Comparison of ENCODE assay signal across 1 cellular context in the genomic region with DNA sequence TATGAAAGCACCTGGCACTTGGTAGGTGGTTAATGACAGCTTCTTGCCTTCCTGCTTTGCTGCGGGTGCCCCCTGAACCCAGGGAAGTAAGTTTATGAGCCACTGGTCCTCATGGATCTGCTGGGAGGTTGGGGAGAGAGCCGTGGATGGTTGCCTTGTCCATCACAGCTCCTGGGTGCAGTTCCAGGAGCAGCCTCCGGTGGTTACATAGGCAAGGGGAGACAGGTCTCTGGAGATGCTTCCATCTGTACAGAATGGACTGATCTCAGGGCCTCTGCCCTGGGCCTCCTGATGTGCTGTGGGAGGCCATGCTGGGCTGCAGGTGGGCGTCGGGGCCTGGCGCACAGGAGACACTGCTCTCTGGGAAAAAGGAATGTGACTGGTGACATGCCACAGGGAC.
TF ChIP-seq lines count a peak whose summit lies in the region.

No MANE protein-coding gene starts in this region.

TF ChIP-seq in A549, 52 proteins besides CTCF, POLR2A, EP300 and RAD21:
- TF ChIP-seq, protein P1, sequence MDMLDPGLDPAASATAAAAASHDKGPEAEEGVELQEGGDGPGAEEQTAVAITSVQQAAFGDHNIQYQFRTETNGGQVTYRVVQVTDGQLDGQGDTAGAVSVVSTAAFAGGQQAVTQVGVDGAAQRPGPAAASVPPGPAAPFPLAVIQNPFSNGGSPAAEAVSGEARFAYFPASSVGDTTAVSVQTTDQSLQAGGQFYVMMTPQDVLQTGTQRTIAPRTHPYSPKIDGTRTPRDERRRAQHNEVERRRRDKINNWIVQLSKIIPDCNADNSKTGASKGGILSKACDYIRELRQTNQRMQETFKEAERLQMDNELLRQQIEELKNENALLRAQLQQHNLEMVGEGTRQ (IDR thresholded peaks at IDR 0.05): no peak
- TF ChIP-seq, protein P2, sequence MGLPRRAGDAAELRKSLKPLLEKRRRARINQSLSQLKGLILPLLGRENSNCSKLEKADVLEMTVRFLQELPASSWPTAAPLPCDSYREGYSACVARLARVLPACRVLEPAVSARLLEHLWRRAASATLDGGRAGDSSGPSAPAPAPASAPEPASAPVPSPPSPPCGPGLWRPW (IDR thresholded peaks at IDR 0.05): no peak
- TF ChIP-seq RCOR1 (IDR thresholded peaks at IDR 0.05; ENCODE audit: low read depth, low read length) (no peak), JUNB (IDR thresholded peaks at IDR 0.05) (no peak), CHD2 (IDR thresholded peaks at IDR 0.05; ENCODE audit: low read length, partially characterized antibody) (no peak), NFE2L2 (conservative IDR thresholded peaks at IDR 0.05; ENCODE audit: low read length) (no peak), NR3C1 (IDR thresholded peaks at IDR 0.05) (no peak), SREBF2 (IDR thresholded peaks at IDR 0.05) (no peak), MAZ (IDR thresholded peaks at IDR 0.05; ENCODE audit: borderline replicate concordance, low read depth, low read length) (no peak), TP53 (CRISPR knock-in tag; IDR thresholded peaks at IDR 0.05) (no peak), HEYL (CRISPR knock-in tag; IDR thresholded peaks at IDR 0.05) (no peak), BHLHE40 (IDR thresholded peaks at IDR 0.05; ENCODE audit: low read depth, low read length) (no peak), CBX8 (IDR thresholded peaks at IDR 0.05) (no peak), PHF8 (IDR thresholded peaks at IDR 0.05; ENCODE audit: borderline replicate concordance, low read depth) (no peak), RFX5 (IDR thresholded peaks at IDR 0.05) (no peak), EHMT2 (IDR thresholded peaks at IDR 0.05; ENCODE audit: low read depth) (no peak), CHD4 (IDR thresholded peaks at IDR 0.05; ENCODE audit: borderline replicate concordance) (no peak)
- TF ChIP-seq, protein P3, sequence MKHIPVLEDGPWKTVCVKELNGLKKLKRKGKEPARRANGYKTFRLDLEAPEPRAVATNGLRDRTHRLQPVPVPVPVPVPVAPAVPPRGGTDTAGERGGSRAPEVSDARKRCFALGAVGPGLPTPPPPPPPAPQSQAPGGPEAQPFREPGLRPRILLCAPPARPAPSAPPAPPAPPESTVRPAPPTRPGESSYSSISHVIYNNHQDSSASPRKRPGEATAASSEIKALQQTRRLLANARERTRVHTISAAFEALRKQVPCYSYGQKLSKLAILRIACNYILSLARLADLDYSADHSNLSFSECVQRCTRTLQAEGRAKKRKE (CRISPR knock-in tag; IDR thresholded peaks at IDR 0.05; ENCODE audit: low read depth): no peak
- TF ChIP-seq, protein P4, sequence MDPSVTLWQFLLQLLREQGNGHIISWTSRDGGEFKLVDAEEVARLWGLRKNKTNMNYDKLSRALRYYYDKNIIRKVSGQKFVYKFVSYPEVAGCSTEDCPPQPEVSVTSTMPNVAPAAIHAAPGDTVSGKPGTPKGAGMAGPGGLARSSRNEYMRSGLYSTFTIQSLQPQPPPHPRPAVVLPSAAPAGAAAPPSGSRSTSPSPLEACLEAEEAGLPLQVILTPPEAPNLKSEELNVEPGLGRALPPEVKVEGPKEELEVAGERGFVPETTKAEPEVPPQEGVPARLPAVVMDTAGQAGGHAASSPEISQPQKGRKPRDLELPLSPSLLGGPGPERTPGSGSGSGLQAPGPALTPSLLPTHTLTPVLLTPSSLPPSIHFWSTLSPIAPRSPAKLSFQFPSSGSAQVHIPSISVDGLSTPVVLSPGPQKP (IDR thresholded peaks at IDR 0.05; ENCODE audit: low read depth, low read length): no peak
TF ChIP-seq in A549: peak in this region for 0.
